ENCODE assay signal across 19 cellular contexts in genomic region chr5:156581725-156582124, GRCh38.
DNase-seq lines count a peak whose midpoint lies in the region; ATAC-seq and TF ChIP-seq lines count a peak whose summit lies in the region.
"Had no signal": no experiment of that assay in that cellular context is flagged by ENCODE, and none has a peak within 500 bp of the region (broad histone marks: within the 10 kb centered on the region; RNA-seq: fewer than 3 reads in every experiment).

No MANE protein-coding gene starts in this region.

- no peak for TF ChIP-seq POLR2A in uterus (IDR thresholded peaks at IDR 0.05)
- no peak for TF ChIP-seq POLR2A in esophagus squamous epithelium (IDR thresholded peaks at IDR 0.05)

- H3K36me3 ChIP-seq in left ventricle myocardium inferior (no peaks in the 10 kb centered on the region), rectal smooth muscle tissue (ENCODE audit: control insufficient read depth, insufficient read depth, low read length) (no peaks in the 10 kb centered on the region), uterus (no peaks in the 10 kb centered on the region), psoas muscle (ENCODE audit: insufficient read depth in 1 of 2, low read depth in 1 of 2) (no peaks in the 10 kb centered on the region), esophagus squamous epithelium (no peaks in the 10 kb centered on the region)
- H3K36me3 ChIP-seq: BE2C had no signal

- DNase-seq in Right ventricle myocardium superior = no peak
- no peak for DNase-seq in left ventricle myocardium inferior
- DNase-seq in uterus = no peak
- no peak for DNase-seq in psoas muscle
- DNase-seq in esophagus squamous epithelium (lab: John Stamatoyannopoulos, UW) = no peak
- no peak for DNase-seq in activated CD4-positive, alpha-beta T cell treated with anti-CD3 and anti-CD28 coated beads, Interleukin-2, amount 50 U/mL, for 1 hour
- DNase-seq: ACHN; BE2C; C1 segment of cervical spinal cord; CD4-positive, CD25-positive, alpha-beta regulatory T cell; DMS153; DMS79; GDM1; GOT3; H7; HFFc6 had no signal

- H3K27me3 ChIP-seq in left ventricle myocardium inferior (ENCODE audit: low read depth) (no peaks in the 10 kb centered on the region), rectal smooth muscle tissue (ENCODE audit: control insufficient read depth, insufficient read depth, low read length) (no peaks in the 10 kb centered on the region), uterus (no peaks in the 10 kb centered on the region), psoas muscle (ENCODE audit: insufficient read depth in 3 of 3, low read length in 2 of 3) (no peaks in the 10 kb centered on the region), esophagus squamous epithelium (no peaks in the 10 kb centered on the region)
- H3K27me3 ChIP-seq: BE2C had no signal

- H3K4me3 ChIP-seq in left ventricle myocardium inferior (no peak overlapping the region), rectal smooth muscle tissue (ENCODE audit: low read length) (no peak overlapping the region), uterus (no peak overlapping the region), psoas muscle (no peak overlapping the region), esophagus squamous epithelium (no peak overlapping the region)

- peaks cover 20% of the 10 kb centered on the region for H3K9me3 ChIP-seq in left ventricle myocardium inferior (replicated peaks)
- H3K9me3 ChIP-seq in uterus = no peaks in the 10 kb centered on the region
- no peaks in the 10 kb centered on the region for H3K9me3 ChIP-seq in psoas muscle
- peaks cover 0 to 4% (median 0%) of the 10 kb centered on the region in 3 donors for H3K9me3 ChIP-seq in esophagus squamous epithelium
- H3K9me3 ChIP-seq: BE2C had no signal

- H3K27ac ChIP-seq in left ventricle myocardium inferior (replicated peaks) (peak overlapping the region; percentile 88), rectal smooth muscle tissue (ENCODE audit: low read depth, low read length) (peak overlapping the region; percentile 84), uterus (peak overlapping the region; percentile 4 to 67), psoas muscle (no peak overlapping the region), esophagus squamous epithelium (peak overlapping the region in 2 of 4 donors; percentile 25 to 30)
- H3K27ac ChIP-seq: HL-60 had no signal

- intact Hi-C loops in Right ventricle myocardium superior (cut with DNase I) (no loop called here), left ventricle myocardium inferior (cut with micrococcal nuclease) (no loop called here), uterus (cut with DNase I; ENCODE audit: low total_unique reads) (no loop called here), psoas muscle (cut with DNase I) (no loop called here), esophagus squamous epithelium (cut with DNase I) (no loop called here)

- no peak for TF ChIP-seq CTCF in left ventricle myocardium inferior (IDR thresholded peaks at IDR 0.05; ENCODE audit: borderline replicate concordance)
- TF ChIP-seq CTCF in uterus (IDR thresholded peaks at IDR 0.05) = no peak
- TF ChIP-seq CTCF in psoas muscle (IDR thresholded peaks at IDR 0.05) = no peak
- no peak for TF ChIP-seq CTCF in esophagus squamous epithelium (IDR thresholded peaks at IDR 0.05)

- 72 to 94% (median 90%) methylated on average over 3 of the region's 3 CpGs for WGBS in psoas muscle, 3 donors
- 78 to 96% methylated on average over 2 of the region's 3 CpGs for WGBS in esophagus squamous epithelium, 2 donors

- ATAC-seq in Right ventricle myocardium superior (ENCODE audit: poor library complexity) = peak; percentile 56
- no peak for ATAC-seq in psoas muscle
- ATAC-seq: HCT116 had no signal

- H3K4me1 ChIP-seq in left ventricle myocardium inferior (peaks cover 43% of the 10 kb centered on the region), rectal smooth muscle tissue (ENCODE audit: control insufficient read depth, insufficient read depth, low read length) (peaks cover 10% of the 10 kb centered on the region), uterus (no peaks in the 10 kb centered on the region), psoas muscle (peaks cover 15% of the 10 kb centered on the region), esophagus squamous epithelium (no peaks in the 10 kb centered on the region)
- H3K4me1 ChIP-seq: BE2C had no signal

- H3K9ac ChIP-seq in rectal smooth muscle tissue (ENCODE audit: low read length) = no peak overlapping the region
